ENCODE assay signal across 8 cellular contexts in the genomic region with DNA sequence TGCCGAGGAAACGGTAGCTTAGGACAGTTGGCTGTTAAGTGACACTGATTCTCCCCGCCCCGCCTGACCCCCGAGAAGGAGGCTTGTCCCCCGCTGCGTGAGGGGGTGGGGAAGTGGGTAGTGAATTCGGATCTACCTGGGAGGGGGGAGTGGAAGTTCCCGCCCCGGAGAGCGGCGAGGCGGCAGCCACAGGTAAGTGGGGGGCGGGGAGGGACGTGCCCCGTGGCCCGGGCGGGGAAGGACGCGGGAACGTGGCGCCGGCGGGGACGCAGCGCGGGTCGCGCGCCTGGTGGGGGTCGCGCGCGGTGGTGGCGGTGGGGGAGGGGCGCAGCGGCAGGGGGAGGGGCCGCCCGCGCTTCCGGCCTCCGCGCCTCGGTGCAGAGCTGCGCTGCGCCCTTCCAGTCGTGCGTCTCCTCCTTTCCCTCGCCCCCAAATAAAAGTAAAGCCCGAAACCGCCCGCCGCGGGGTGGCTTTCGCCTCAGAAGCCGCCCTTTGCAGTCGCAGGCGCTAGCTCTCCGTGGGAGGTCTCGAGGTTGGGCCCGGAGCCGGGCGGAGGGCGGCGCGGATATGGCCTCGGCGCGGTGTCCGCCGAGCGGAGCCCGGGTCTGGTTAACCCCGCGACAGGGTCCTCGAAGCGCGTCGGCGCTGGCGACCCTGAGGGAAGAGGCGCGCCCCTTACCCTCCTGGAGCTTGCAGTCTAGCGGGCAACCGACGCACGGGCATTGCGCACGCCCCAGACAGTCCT. TPM values are rescaled to one million over a fixed set of nuclear protein-coding genes. Genes with fewer than 3 reads are reported as not detected.
A peak's percentile ranks its signal among the peaks of the same experiment; 100 is the strongest.
DNase-seq lines count a peak whose midpoint lies in the region; ATAC-seq and TF ChIP-seq lines count a peak whose summit lies in the region.

No MANE protein-coding gene starts in this region.

- peak; percentile 51 for ATAC-seq in GM18867 (IDR thresholded peaks at IDR 0.05; ENCODE audit: unreplicated experiment)
- ATAC-seq in HG03095 (IDR thresholded peaks at IDR 0.05; ENCODE audit: unreplicated experiment): peak; percentile 40
- peak; percentile 61 to 64 for ATAC-seq in activated T-cell treated with anti-CD3 and anti-CD28 coated beads, Interleukin-2, amount 50 U/mL, for 72 hours (replicated peaks in 1 of 2)

- H3K36me3 Mint-ChIP-seq in activated T-cell treated with anti-CD3 and anti-CD28 coated beads, Interleukin-2, amount 50 U/mL, for 72 hours (ENCODE audit: insufficient read depth in 2 of 2): peaks cover 2 to 18% of the 10 kb centered on the region in 2 donors

- peak overlapping the region; percentile 13 for H3K4me2 ChIP-seq in neural cell (ENCODE audit: low read length)

- no peaks in the 10 kb centered on the region for H3F3A ChIP-seq in neural cell (ENCODE audit: insufficient read depth, low read length, poor library complexity, severe bottlenecking)

- peak overlapping the region; percentile 99 for H3K27ac Mint-ChIP-seq in activated T-cell treated with anti-CD3 and anti-CD28 coated beads, Interleukin-2, amount 50 U/mL, for 72 hours

- peak overlapping the region; percentile 85 for H2AFZ ChIP-seq in neural cell (ENCODE audit: low read depth, low read length)

- H4K20me1 ChIP-seq in neural cell (ENCODE audit: insufficient read depth): no peaks in the 10 kb centered on the region

- H3K4me3 ChIP-seq in AG09309 (ENCODE audit: control insufficient read depth, low read depth, low read length): peak overlapping the region; percentile 98
- H3K4me3 ChIP-seq in NT2/D1 (ENCODE audit: insufficient read length, low read depth): peak overlapping the region; percentile 84
- peak overlapping the region; percentile 98 for H3K4me3 ChIP-seq in neural cell (ENCODE audit: low read length)

- TF ChIP-seq CTCF in AG09309 (IDR thresholded peaks at IDR 0.05; ENCODE audit: control insufficient read depth, insufficient read depth, low read depth, low read length, missing control alignments) (no peak), neural cell (IDR thresholded peaks at IDR 0.05; ENCODE audit: poor library complexity, severe bottlenecking) (no peak)

- no peak for TF ChIP-seq RAD21 in neural cell (conservative IDR thresholded peaks at IDR 0.05)

- peak overlapping the region; percentile 94 for H3K9ac ChIP-seq in NT2/D1 (ENCODE audit: insufficient read length, low read depth)
- H3K9ac ChIP-seq in neural cell (ENCODE audit: low read length): peak overlapping the region; percentile 97

- H3K9me3 ChIP-seq in NT2/D1 (ENCODE audit: insufficient read depth, low read length): no peaks in the 10 kb centered on the region
- no peaks in the 10 kb centered on the region for H3K9me3 ChIP-seq in neural cell (ENCODE audit: low read length)

- no peak for DNase-seq in AG09309 (ENCODE audit: low read depth)
- DNase-seq in NT2/D1 (ENCODE audit: low read depth, low spot score): peak; percentile 23
- DNase-seq in activated T-cell treated with anti-CD3 and anti-CD28 coated beads, Interleukin-2, amount 50 U/mL, for 72 hours: peak; percentile 76
- DNase-seq in fibroblast of peridontal ligament (ENCODE audit: extremely low read depth): peak; percentile 18
- DNase-seq in substantia nigra (lab: John Stamatoyannopoulos, UW): peak in 39 of 49 donors; percentile 36 to 90 (median 65)

- peak overlapping the region; percentile 99 for H3K27ac ChIP-seq in neural cell (ENCODE audit: low read length)
- peak overlapping the region; percentile 94 for H3K27ac ChIP-seq in substantia nigra (ENCODE audit: low read depth, low read length, poor library complexity, severe bottlenecking)

- TF ChIP-seq EP300 in neural cell (conservative IDR thresholded peaks at IDR 0.05; ENCODE audit: poor library complexity, severe bottlenecking): peak; percentile 30

- H3K79me2 ChIP-seq in neural cell (replicated peaks; ENCODE audit: insufficient read depth, low read length): peaks cover 23% of the 10 kb centered on the region

- H3K36me3 ChIP-seq in NT2/D1 (ENCODE audit: insufficient read depth, insufficient read length, low read length) (no peaks in the 10 kb centered on the region), neural cell (ENCODE audit: insufficient read depth, low read length) (no peaks in the 10 kb centered on the region)

- peak overlapping the region; percentile 92 to 95 for H3K4me3 Mint-ChIP-seq in activated T-cell treated with anti-CD3 and anti-CD28 coated beads, Interleukin-2, amount 50 U/mL, for 72 hours

- no peaks in the 10 kb centered on the region for H3K9me2 ChIP-seq in neural cell (ENCODE audit: insufficient read depth, low read length)

- H3K4me1 ChIP-seq in NT2/D1 (ENCODE audit: insufficient read depth, insufficient read length): no peaks in the 10 kb centered on the region

- peaks cover 0 to 2% of the 10 kb centered on the region in 2 donors for H3K9me3 Mint-ChIP-seq in activated T-cell treated with anti-CD3 and anti-CD28 coated beads, Interleukin-2, amount 50 U/mL, for 72 hours

- no peaks in the 10 kb centered on the region for H3K27me3 Mint-ChIP-seq in activated T-cell treated with anti-CD3 and anti-CD28 coated beads, Interleukin-2, amount 50 U/mL, for 72 hours (ENCODE audit: low read depth)

- H3K27me3 ChIP-seq in NT2/D1 (ENCODE audit: insufficient read depth, insufficient read length) (no peaks in the 10 kb centered on the region), neural cell (ENCODE audit: insufficient read depth, low read depth, low read length) (no peaks in the 10 kb centered on the region)

- peaks cover 57% of the 10 kb centered on the region for H3K4me1 Mint-ChIP-seq in activated T-cell treated with anti-CD3 and anti-CD28 coated beads, Interleukin-2, amount 50 U/mL, for 72 hours (ENCODE audit: low read depth)

TF ChIP-seq in neural cell, 6 proteins besides CTCF, POLR2A, EP300 and RAD21:
- no peak for TF ChIP-seq EZH2 (IDR thresholded peaks at IDR 0.05; ENCODE audit: borderline replicate concordance, insufficient read depth, low read length, poor library complexity, severe bottlenecking)
- TF ChIP-seq SMC3 (conservative IDR thresholded peaks at IDR 0.05; ENCODE audit: poor library complexity): no peak
- TF ChIP-seq TAF1 (IDR thresholded peaks at IDR 0.05; ENCODE audit: low read depth): no peak
- TF ChIP-seq MXI1 (conservative IDR thresholded peaks at IDR 0.05; ENCODE audit: poor library complexity, severe bottlenecking): peak; percentile 59
- TF ChIP-seq, protein P1, sequence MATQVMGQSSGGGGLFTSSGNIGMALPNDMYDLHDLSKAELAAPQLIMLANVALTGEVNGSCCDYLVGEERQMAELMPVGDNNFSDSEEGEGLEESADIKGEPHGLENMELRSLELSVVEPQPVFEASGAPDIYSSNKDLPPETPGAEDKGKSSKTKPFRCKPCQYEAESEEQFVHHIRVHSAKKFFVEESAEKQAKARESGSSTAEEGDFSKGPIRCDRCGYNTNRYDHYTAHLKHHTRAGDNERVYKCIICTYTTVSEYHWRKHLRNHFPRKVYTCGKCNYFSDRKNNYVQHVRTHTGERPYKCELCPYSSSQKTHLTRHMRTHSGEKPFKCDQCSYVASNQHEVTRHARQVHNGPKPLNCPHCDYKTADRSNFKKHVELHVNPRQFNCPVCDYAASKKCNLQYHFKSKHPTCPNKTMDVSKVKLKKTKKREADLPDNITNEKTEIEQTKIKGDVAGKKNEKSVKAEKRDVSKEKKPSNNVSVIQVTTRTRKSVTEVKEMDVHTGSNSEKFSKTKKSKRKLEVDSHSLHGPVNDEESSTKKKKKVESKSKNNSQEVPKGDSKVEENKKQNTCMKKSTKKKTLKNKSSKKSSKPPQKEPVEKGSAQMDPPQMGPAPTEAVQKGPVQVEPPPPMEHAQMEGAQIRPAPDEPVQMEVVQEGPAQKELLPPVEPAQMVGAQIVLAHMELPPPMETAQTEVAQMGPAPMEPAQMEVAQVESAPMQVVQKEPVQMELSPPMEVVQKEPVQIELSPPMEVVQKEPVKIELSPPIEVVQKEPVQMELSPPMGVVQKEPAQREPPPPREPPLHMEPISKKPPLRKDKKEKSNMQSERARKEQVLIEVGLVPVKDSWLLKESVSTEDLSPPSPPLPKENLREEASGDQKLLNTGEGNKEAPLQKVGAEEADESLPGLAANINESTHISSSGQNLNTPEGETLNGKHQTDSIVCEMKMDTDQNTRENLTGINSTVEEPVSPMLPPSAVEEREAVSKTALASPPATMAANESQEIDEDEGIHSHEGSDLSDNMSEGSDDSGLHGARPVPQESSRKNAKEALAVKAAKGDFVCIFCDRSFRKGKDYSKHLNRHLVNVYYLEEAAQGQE (IDR thresholded peaks at IDR 0.05; ENCODE audit: borderline replicate concordance): peak; percentile 87
- peak; percentile 61 for TF ChIP-seq POLR2AphosphoS5 (IDR thresholded peaks at IDR 0.05)

RNA-seq across cellular contexts. Expression of a gene that starts 0.4 kb away (rescaled TPM):
- total RNA-seq in activated T-cell treated with anti-CD3 and anti-CD28 coated beads, Interleukin-2, amount 50 U/mL, for 72 hours: 10 to 100 TPM; 66.6 to 82.3 TPM
- 11.0 and 11.3 TPM in 2 replicates for polyA plus RNA-seq in neural cell
- 18.9 and 20.7 TPM in 2 replicates for polyA minus RNA-seq in neural cell
